ENCODE assay signal across 8 cellular contexts in the genomic region with DNA sequence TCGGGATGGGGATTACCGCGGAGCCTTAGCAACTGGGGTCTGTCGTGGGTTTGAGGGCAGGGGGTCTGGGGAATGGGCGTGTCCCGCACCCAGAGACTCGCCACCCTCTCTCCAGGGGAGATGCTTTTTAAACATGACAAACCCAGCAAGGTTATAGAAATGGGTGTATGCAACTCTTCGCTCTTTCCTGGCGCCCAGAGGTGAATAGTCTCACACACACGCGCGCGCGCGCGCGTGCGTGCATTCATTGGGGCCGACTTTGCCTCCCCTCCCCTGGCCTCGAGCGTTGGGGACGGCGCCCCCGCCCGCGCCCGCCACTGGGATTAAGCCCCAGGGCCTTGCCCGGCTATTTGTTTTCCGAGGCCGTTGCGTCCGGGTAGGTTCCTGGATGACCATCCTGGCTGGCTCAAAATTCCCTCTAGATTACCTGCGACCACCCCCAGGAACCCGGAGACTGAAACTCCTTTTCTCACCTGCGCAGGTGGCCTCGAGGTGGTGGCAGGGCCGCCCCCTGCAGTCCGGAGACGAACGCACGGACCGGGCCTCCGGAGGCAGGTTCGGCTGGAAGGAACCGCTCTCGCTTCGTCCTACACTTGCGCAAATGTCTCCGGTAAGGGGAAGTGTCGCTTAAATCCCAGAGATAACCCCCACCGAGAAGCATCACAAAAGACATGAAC. TPM values are rescaled to one million over a fixed set of nuclear protein-coding genes. Genes with fewer than 3 reads are reported as not detected.
DNase-seq lines count a peak whose midpoint lies in the region; ATAC-seq, FAIRE-seq and TF ChIP-seq lines count a peak whose summit lies in the region.

No MANE protein-coding gene starts in this region.

- H3K4me2 ChIP-seq in mesenchymal stem cell (ENCODE audit: low read length, poor library complexity, severe bottlenecking): peak overlapping the region; percentile 95

- CTCF ChIA-PET in BJ (lab: Yijun Ruan, JAX): interaction anchor here (1.3 kb wide), 1 partner anchor 9 kb away, joined by 3 read pairs; no protein-coding TSS in a partner anchor

- 2% methylated on average over 46 of the region's 51 CpGs for WGBS in mesenchymal stem cell

- H3K27ac ChIP-seq in mesenchymal stem cell (ENCODE audit: low read length, poor library complexity, severe bottlenecking) (no peak overlapping the region), upper lobe of right lung (peak overlapping the region; percentile 66)

- no peak overlapping the region for H4K8ac ChIP-seq in mesenchymal stem cell (ENCODE audit: low read length)

- no peak overlapping the region for H3K18ac ChIP-seq in mesenchymal stem cell (ENCODE audit: low read depth in 1 of 2, low read length in 2 of 2)

- H3K9ac ChIP-seq in mesenchymal stem cell (ENCODE audit: low read length): no peak overlapping the region

- ATAC-seq in GM19397 (IDR thresholded peaks at IDR 0.05; ENCODE audit: unreplicated experiment): peak; percentile 15
- ATAC-seq in upper lobe of right lung: peak; percentile 66

- DNase-seq in BJ (ENCODE audit: low read depth) (no peak), dermis blood vessel endothelial cell (peak; percentile 16), mesenchymal stem cell (peak; percentile 10), upper lobe of right lung (peak; percentile 83), RCC 7860 (ENCODE audit: low spot score) (no peak)
- no peak for DNase-seq in Jurkat, Clone E6-1 (ENCODE audit: low read depth, low spot score)

- POLR2A ChIA-PET in BJ (lab: Charles Lee): no interaction called here

- peaks cover 12% of the 10 kb centered on the region for H3K4me1 ChIP-seq in mesenchymal stem cell (ENCODE audit: control insufficient read depth, insufficient read depth, low read depth, low read length)
- peaks cover 5% of the 10 kb centered on the region for H3K4me1 ChIP-seq in upper lobe of right lung

- TF ChIP-seq CTCF in BJ (IDR thresholded peaks at IDR 0.05; ENCODE audit: insufficient read depth, low read depth, low read length) (no peak), WI38 (IDR thresholded peaks at IDR 0.05; ENCODE audit: low read depth, low read length) (no peak), upper lobe of right lung (IDR thresholded peaks at IDR 0.05) (peak; percentile 27)

- no peaks in the 10 kb centered on the region for H3K9me3 ChIP-seq in mesenchymal stem cell (ENCODE audit: control insufficient read depth, low read length)
- no peaks in the 10 kb centered on the region for H3K9me3 ChIP-seq in upper lobe of right lung

- no peak overlapping the region for H4K91ac ChIP-seq in mesenchymal stem cell (ENCODE audit: low read length)

- H2BK12ac ChIP-seq in mesenchymal stem cell (ENCODE audit: low read length in 2 of 2): no peak overlapping the region

- peak overlapping the region; percentile 35 for H3K4me3 ChIP-seq in BJ (ENCODE audit: low read depth, low read length)
- peak overlapping the region; percentile 50 for H3K4me3 ChIP-seq in Jurkat, Clone E6-1 (ENCODE audit: low read length)
- peak overlapping the region; percentile 47 for H3K4me3 ChIP-seq in WI38 (ENCODE audit: low read depth, low read length)
- H3K4me3 ChIP-seq in mesenchymal stem cell (ENCODE audit: insufficient read depth in 1 of 2, low read depth in 1 of 2, low read length in 2 of 2): peak overlapping the region; percentile 71 to 73
- H3K4me3 ChIP-seq in upper lobe of right lung: peak overlapping the region; percentile 74

- H2BK15ac ChIP-seq in mesenchymal stem cell (ENCODE audit: low read depth, poor library complexity, severe bottlenecking): no peak overlapping the region

- no peak overlapping the region for H2BK120ac ChIP-seq in mesenchymal stem cell (ENCODE audit: low read depth, low read length)

- H2AK5ac ChIP-seq in mesenchymal stem cell (ENCODE audit: low read length, severe bottlenecking): no peak overlapping the region

- peak overlapping the region; percentile 32 for H2AFZ ChIP-seq in mesenchymal stem cell (ENCODE audit: low read depth, low read length)

- no peak for FAIRE-seq in RCC 7860 (lab: Jason Lieb, UNC)

- no peak overlapping the region for H2BK5ac ChIP-seq in mesenchymal stem cell (ENCODE audit: low read depth, low read length, poor library complexity, severe bottlenecking)

- H3K36me3 ChIP-seq in BJ (ENCODE audit: control insufficient read depth, insufficient read depth, low read length) (no peaks in the 10 kb centered on the region), mesenchymal stem cell (ENCODE audit: control insufficient read depth in 1 of 2, insufficient read depth in 2 of 2, low read depth in 1 of 2, low read length in 2 of 2) (no peaks in the 10 kb centered on the region), upper lobe of right lung (no peaks in the 10 kb centered on the region)

- H3K4ac ChIP-seq in mesenchymal stem cell (ENCODE audit: low read depth in 1 of 2, low read length in 2 of 2): no peak overlapping the region

- intact Hi-C loops in upper lobe of right lung (cut with DNase I): no loop called here

- no peaks in the 10 kb centered on the region for H3K79me1 ChIP-seq in mesenchymal stem cell (replicated peaks; ENCODE audit: low read length, poor library complexity, severe bottlenecking)

- peak overlapping the region in 1 of 2 experiments; percentile 86 for H3K23ac ChIP-seq in mesenchymal stem cell (ENCODE audit: low read length in 2 of 2)

- H3K14ac ChIP-seq in mesenchymal stem cell (ENCODE audit: low read length in 2 of 2): no peak overlapping the region

- H3K27me3 ChIP-seq in BJ (ENCODE audit: control insufficient read depth, insufficient read depth, low read length) (peaks cover 21% of the 10 kb centered on the region), mesenchymal stem cell (ENCODE audit: control insufficient read depth in 1 of 2, insufficient read depth in 1 of 2, low read length in 2 of 2) (peaks cover 18 to 71% of the 10 kb centered on the region in 2 experiments), upper lobe of right lung (no peaks in the 10 kb centered on the region)

RNA-seq across cellular contexts. Expression of gene GPR160, which starts 0.8 kb away (rescaled TPM):
- polyA plus RNA-seq in BJ (2011; rRNA removed): 0.09 and 0.29 TPM in 2 replicates
- 0.28 TPM in 1 of 2 replicates, not detected in the other for polyA minus RNA-seq in BJ (2011; rRNA and poly(A)+ RNA removed)
- 18.1 TPM for polyA plus RNA-seq in Jurkat, Clone E6-1 (2012; ENCODE audit: insufficient read depth, insufficient read length)
- 7.7 and 11.2 TPM in 2 replicates for total RNA-seq in dermis blood vessel endothelial cell
- 0.30 TPM for polyA plus RNA-seq in mesenchymal stem cell (2013, experiment 1 of 2)
- polyA plus RNA-seq in mesenchymal stem cell (2013, experiment 2 of 2): 0.26 TPM
- total RNA-seq in upper lobe of right lung: 22.3 TPM

Comparison
In these comparisons a context has a peak if more than half of its experiments do, and no peak if none do; other contexts are left out.
1. DNase-seq: peak in dermis blood vessel endothelial cell (single experiment), mesenchymal stem cell (single experiment) and upper lobe of right lung (single experiment); none in BJ (single experiment), Jurkat, Clone E6-1 (single experiment) and RCC 7860 (single experiment).
2. Peak in every context shown above with its lines, with median percentiles within 50 percentile points of each other: H3K4me3 ChIP-seq.